ENCODE assay signal across 10 cellular contexts in the genomic region with DNA sequence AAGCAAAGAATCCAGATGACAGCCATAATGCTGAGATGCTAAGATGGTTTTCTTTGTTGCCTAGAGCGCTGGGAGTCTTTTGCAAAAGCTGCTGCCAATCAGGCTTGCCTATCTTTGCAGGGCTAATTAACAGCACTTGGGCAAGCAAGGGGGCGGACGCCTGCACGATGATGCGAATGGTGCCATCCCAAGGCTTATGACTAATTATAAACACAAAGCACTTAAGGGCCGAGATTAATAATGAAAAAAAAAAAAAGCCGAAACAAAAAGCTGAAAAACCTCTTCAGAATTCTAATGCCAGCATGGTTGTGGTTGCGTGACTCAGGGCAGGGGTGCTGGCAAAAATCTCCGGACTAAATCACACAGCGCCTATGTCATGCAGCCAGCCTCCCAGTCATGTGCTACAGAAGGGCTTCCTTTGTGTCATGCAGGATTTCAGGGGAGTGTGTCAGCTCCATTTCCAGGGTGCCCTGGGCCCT.
DNase-seq lines count a peak whose midpoint lies in the region; ATAC-seq and TF ChIP-seq lines count a peak whose summit lies in the region.
"Had no signal": no experiment of that assay in that cellular context is flagged by ENCODE, and none has a peak within 500 bp of the region (broad histone marks: within the 10 kb centered on the region; RNA-seq: fewer than 3 reads in every experiment).

No MANE protein-coding gene starts in this region.

- peaks cover 4% of the 10 kb centered on the region for H3K36me3 Mint-ChIP-seq in mesothelial cell of epicardium
- H3K36me3 Mint-ChIP-seq: IgD-negative memory B cell had no signal

- no peak overlapping the region for H3K27ac Mint-ChIP-seq in mesothelial cell of epicardium
- H3K27ac Mint-ChIP-seq: IgD-negative memory B cell had no signal

- peak; percentile 91 for DNase-seq in GM04503 (ENCODE audit: low read depth)
- peak; percentile 91 for DNase-seq in RWPE1 (ENCODE audit: low spot score)
- peak; percentile 72 for DNase-seq in fibroblast of the conjunctiva (ENCODE audit: low read depth)
- DNase-seq in retinal pigment epithelial cell (ENCODE audit: low read depth), result peak; percentile 95
- DNase-seq in activated CD8-positive, alpha-beta memory T cell treated with anti-CD3 and anti-CD28 coated beads, Interleukin-2, amount 50 U/mL, for 4 hours, result no peak
- DNase-seq in mesothelial cell of epicardium (ENCODE audit: low spot score in 2 of 2, unreplicated experiment in 2 of 2), result no peak
- DNase-seq in central memory CD4-positive, alpha-beta T cell, result no peak
- DNase-seq: activated CD8-positive, alpha-beta memory T cell treated with anti-CD3 and anti-CD28 coated beads for 24 hours had no signal

- H3K9me3 Mint-ChIP-seq in mesothelial cell of epicardium, result peaks cover 38% of the 10 kb centered on the region

- ATAC-seq in GM18867 (IDR thresholded peaks at IDR 0.05; ENCODE audit: unreplicated experiment), result no peak

- CTCF ChIA-PET in RWPE1 (lab: Yijun Ruan, JAX), result interaction anchor here (0.5 to 0.8 kb wide), 2 partner anchors 172 to 259 kb away, joined by 3 read pairs; no protein-coding TSS in a partner anchor

- H3K4me1 Mint-ChIP-seq in mesothelial cell of epicardium, result no peaks in the 10 kb centered on the region
- H3K4me1 Mint-ChIP-seq: IgD-negative memory B cell had no signal

- peak overlapping the region; percentile 28 for H3K4me3 ChIP-seq in retinal pigment epithelial cell (ENCODE audit: low read length)

- H3K4me3 Mint-ChIP-seq in mesothelial cell of epicardium, result no peak overlapping the region
- H3K4me3 Mint-ChIP-seq: IgD-negative memory B cell had no signal

- H3K27ac ChIP-seq in RWPE1, result peak overlapping the region; percentile 92

- no peak for TF ChIP-seq CTCF in RWPE1 (conservative IDR thresholded peaks at IDR 0.05; ENCODE audit: low read depth)
- TF ChIP-seq CTCF in retinal pigment epithelial cell (conservative IDR thresholded peaks at IDR 0.05; ENCODE audit: low read depth, low read length), result no peak
- TF ChIP-seq CTCF in mesothelial cell of epicardium (IDR thresholded peaks at IDR 0.05; ENCODE audit: unreplicated experiment), result no peak

- H3K27me3 Mint-ChIP-seq in mesothelial cell of epicardium (ENCODE audit: low read depth), result no peaks in the 10 kb centered on the region

- POLR2A ChIA-PET in RWPE1 (lab: Yijun Ruan, JAX; ENCODE audit: low non-redundant PET), result interaction anchor here (0.6 kb wide), 1 partner anchor 86 kb away, joined by 3 read pairs; no protein-coding TSS in a partner anchor

Comparison
In these comparisons a context has a peak if more than half of its experiments do, and no peak if none do; other contexts are left out.
1. DNase-seq: peak in GM04503 (single experiment), RWPE1 (single experiment), fibroblast of the conjunctiva (single experiment) and retinal pigment epithelial cell (single experiment); none in activated CD8-positive, alpha-beta memory T cell treated with anti-CD3 and anti-CD28 coated beads, Interleukin-2, amount 50 U/mL, for 4 hours (single experiment), mesothelial cell of epicardium (0 of 2) and central memory CD4-positive, alpha-beta T cell (single experiment).